ENCODE assay signal across 16 cellular contexts in genomic region chr5:169354921-169355320, GRCh38.
"Had no signal": no experiment of that assay in that cellular context is flagged by ENCODE, and none has a peak within 500 bp of the region (broad histone marks: within the 10 kb centered on the region; RNA-seq: fewer than 3 reads in every experiment).

No MANE protein-coding gene starts in this region.

- H3K4me3 ChIP-seq: cardiac muscle cell, colonic mucosa, hepatocyte, lower lobe of right lung, thyroid gland, uterus had no signal

- H3K27ac ChIP-seq: cardiac muscle cell, colonic mucosa, hepatocyte, lower lobe of right lung, parathyroid adenoma, thyroid gland, uterus had no signal

- H3K9me3 ChIP-seq: colonic mucosa, lower lobe of right lung, thyroid gland, uterus had no signal

- FAIRE-seq: endothelial cell of umbilical vein, small intestine had no signal

- H3K4me1 ChIP-seq: colonic mucosa, lower lobe of right lung, uterus had no signal

- H3K27me3 ChIP-seq: colonic mucosa, hepatocyte, thyroid gland, uterus had no signal

- DNase-seq: activated CD4-positive, alpha-beta T cell treated with anti-CD3 and anti-CD28 coated beads for 1 hour; activated CD4-positive, alpha-beta T cell treated with anti-CD3 and anti-CD28 coated beads, Interleukin-2, amount 50 U/mL, for 48 hours; activated effector memory CD4-positive, alpha-beta T cell treated with anti-CD3 and anti-CD28 coated beads, Interleukin-2, amount 50 U/mL, for 16 hours; activated T-cell treated with anti-CD3 and anti-CD28 coated beads, Interleukin-2, amount 50 U/mL, for 4 hours; colonic mucosa; effector CD4-positive, alpha-beta T cell; lower lobe of right lung; naive B cell; retina; small intestine; thyroid gland; uterus had no signal

- ATAC-seq: activated T-cell treated with anti-CD3 and anti-CD28 coated beads, Interleukin-2, amount 50 U/mL, for 4 hours; lower lobe of right lung had no signal

- H3K36me3 ChIP-seq: cardiac muscle cell, colonic mucosa, lower lobe of right lung, thyroid gland, uterus had no signal
